Comparison of ENCODE assay signal across 37 cellular contexts in the genomic region with DNA sequence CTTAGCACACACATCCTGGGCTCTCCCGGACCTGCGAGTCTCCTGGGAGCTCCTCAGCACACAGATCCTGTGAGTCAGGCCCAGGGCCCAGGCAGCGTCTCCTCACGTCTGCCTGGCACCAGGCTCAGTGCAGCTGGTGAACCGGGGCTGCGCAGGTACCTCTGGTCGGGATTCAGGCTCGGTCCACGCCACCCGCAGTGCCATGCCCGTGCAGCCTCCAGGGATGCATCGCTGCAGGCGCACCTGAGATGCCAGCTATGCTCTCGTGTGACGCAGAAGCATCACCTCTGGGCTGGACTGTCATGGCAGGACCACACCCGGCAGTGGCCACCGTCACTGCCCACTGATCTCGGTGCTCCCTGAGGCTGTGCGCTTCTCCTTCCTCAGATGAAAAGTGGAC. TPM values are rescaled to one million over a fixed set of nuclear protein-coding genes. Genes with fewer than 3 reads are reported as not detected.
"Had no signal": no experiment of that assay in that cellular context is flagged by ENCODE, and none has a peak within 500 bp of the region (broad histone marks: within the 10 kb centered on the region; RNA-seq: fewer than 3 reads in every experiment).

No MANE protein-coding gene starts in this region.

- H3K27me3 ChIP-seq: adrenal gland, Peyer's patch had no signal

- H3K9me3 ChIP-seq: adrenal gland, Peyer's patch had no signal

- DNase-seq: activated CD4-positive, alpha-beta memory T cell treated with anti-CD3 and anti-CD28 coated beads, Interleukin-2, amount 10 ng/mL, durations not matched to agents 7 days and 5 days; activated CD4-positive, alpha-beta T cell treated with anti-CD3 and anti-CD28 coated beads for 1 hour; activated CD4-positive, alpha-beta T cell treated with anti-CD3 and anti-CD28 coated beads for 48 hours; activated CD4-positive, CD25-positive, alpha-beta regulatory T cell; activated CD8-positive, alpha-beta memory T cell treated with anti-CD3 and anti-CD28 coated beads for 24 hours; activated CD8-positive, alpha-beta memory T cell treated with anti-CD3 and anti-CD28 coated beads, Interleukin-2, amount 10 ng/mL, durations not matched to agents 7 days and 5 days; activated effector memory CD4-positive, alpha-beta T cell treated with anti-CD3 and anti-CD28 coated beads, Interleukin-2, amount 50 U/mL, for 16 hours; activated naive CD4-positive, alpha-beta T cell; activated T-cell treated with anti-CD3 and anti-CD28 coated beads, Interleukin-2, amount 50 U/mL, for 1 hour; activated T-cell treated with anti-CD3 and anti-CD28 coated beads, Interleukin-2, amount 50 U/mL, for 72 hours; adrenal gland; anterior cingulate cortex; MM.1S; MV-4-11; NCI-H1092; NCI-H1436 treated with DMSO at 0.1 percent for 48 hours; NCI-H1694 treated with DMSO at 0.1 percent for 48 hours; NCI-H2029; NCI-H345; NCI-H524 treated with DMSO at 0.1 percent for 48 hours; Peyer's patch; RPMI8226; SIG-M5; SW 1271; T-helper 1 cell; T-helper 2 cell; T-helper 9 cell; WERI-Rb-1 had no signal

- H3K4me3 ChIP-seq: adrenal gland, Peyer's patch had no signal

- H3K9ac ChIP-seq: KMS-11 had no signal

- H3K36me3 ChIP-seq: adrenal gland, WERI-Rb-1 had no signal

- H3K27ac ChIP-seq: adrenal gland, KMS-11, Peyer's patch, WERI-Rb-1 had no signal

- H3K4me2 ChIP-seq: KMS-11 had no signal

- H3K4me1 ChIP-seq: adrenal gland, Peyer's patch had no signal

RNA-seq across cellular contexts. Expression of gene NKX6-2, which starts 52.0 kb away (rescaled TPM):
- total RNA-seq: activated CD4-positive, alpha-beta memory T cell treated with anti-CD3 and anti-CD28 coated beads, Interleukin-2, amount 10 ng/mL, durations not matched to agents 7 days and 5 days; activated CD8-positive, alpha-beta memory T cell treated with anti-CD3 and anti-CD28 coated beads, Interleukin-2, amount 10 ng/mL, durations not matched to agents 7 days and 5 days; activated naive CD4-positive, alpha-beta T cell treated with anti-CD3 and anti-CD28 coated beads, Interleukin-2, amount 50 U/mL, for 72 hours; activated T-cell treated with anti-CD3 and anti-CD28 coated beads, Interleukin-2, amount 50 U/mL, for 72 hours; activated T-helper 17 cell treated with anti-CD3 and anti-CD28 coated beads, Interleukin-2, amount 50 U/mL, for 72 hours; adrenal gland; bronchial epithelial cell; chondrocyte; LHCN-M2; NCI-H460; Peyer's patch; Right ventricle myocardium inferior; SK-MEL-5 had no signal
